Comparison of ENCODE assay signal across 25 cellular contexts in the genomic region with DNA sequence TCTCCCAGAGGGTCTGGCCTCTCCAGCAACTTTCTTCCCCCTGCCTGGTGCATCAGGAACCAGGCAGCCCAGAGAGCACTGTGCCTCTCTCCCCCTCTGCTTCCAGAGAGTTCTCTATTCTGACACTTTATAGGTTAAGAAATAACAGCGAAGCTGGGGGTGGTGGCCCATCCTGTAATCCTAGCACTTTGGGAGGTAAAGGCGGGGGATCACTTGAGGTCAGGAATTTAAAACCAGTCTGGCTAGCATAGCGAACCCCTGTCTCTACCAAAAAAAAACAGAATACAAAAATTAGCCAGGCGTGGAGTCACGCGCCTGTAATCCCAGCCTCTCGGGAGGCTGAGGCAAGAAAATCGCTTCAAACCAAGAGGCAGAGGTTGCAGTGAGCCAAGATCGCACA. TPM values are rescaled to one million over a fixed set of nuclear protein-coding genes. Genes with fewer than 3 reads are reported as not detected.
DNase-seq lines count a peak whose midpoint lies in the region; FAIRE-seq and TF ChIP-seq lines count a peak whose summit lies in the region.
"Had no signal": no experiment of that assay in that cellular context is flagged by ENCODE, and none has a peak within 500 bp of the region (broad histone marks: within the 10 kb centered on the region; RNA-seq: fewer than 3 reads in every experiment).

No MANE protein-coding gene starts in this region.

- H3K27me3 ChIP-seq in BLaER1 (no peaks in the 10 kb centered on the region; the same call in 1 of the 2 replicates), neural progenitor cell (no peaks in the 10 kb centered on the region), testis (no peaks in the 10 kb centered on the region)
- H3K27me3 ChIP-seq: Peyer's patch, SJSA1 had no signal

- no peaks in the 10 kb centered on the region for H3F3A ChIP-seq in neural progenitor cell (ENCODE audit: low read depth)

- H3K4me2 ChIP-seq in BLaER1 (peak overlapping the region; percentile 83), neural progenitor cell (peak overlapping the region; percentile 2)
- H3K4me2 ChIP-seq: KMS-11 had no signal

- TF ChIP-seq CTCF in neural progenitor cell (IDR thresholded peaks at IDR 0.05) (no peak), foreskin fibroblast (IDR thresholded peaks at IDR 0.05; ENCODE audit: low read depth, low read length) (no peak), testis (IDR thresholded peaks at IDR 0.05) (no peak)

- H2AFZ ChIP-seq in neural progenitor cell (replicated peaks), result no peak overlapping the region
- H2AFZ ChIP-seq: GM23248 had no signal

- no peaks in the 10 kb centered on the region for H3K36me3 ChIP-seq in BLaER1
- H3K36me3 ChIP-seq in neural progenitor cell, result no peaks in the 10 kb centered on the region
- H3K36me3 ChIP-seq in testis (ENCODE audit: low read depth, missing control alignments), result no peaks in the 10 kb centered on the region
- H3K36me3 ChIP-seq: HAP-1, Peyer's patch, SJSA1 had no signal

- H3K9me3 ChIP-seq in BLaER1 (no peaks in the 10 kb centered on the region), neural progenitor cell (ENCODE audit: low read depth) (no peaks in the 10 kb centered on the region), testis (no peaks in the 10 kb centered on the region)
- H3K9me3 ChIP-seq: HAP-1, Peyer's patch, SJSA1 had no signal

- no peak overlapping the region for H3K27ac Mint-ChIP-seq in neural progenitor cell
- H3K27ac Mint-ChIP-seq: B cell; CD4-positive, CD25-positive, alpha-beta regulatory T cell had no signal

- H3K9ac ChIP-seq in BLaER1 (no peak overlapping the region), neural progenitor cell (no peak overlapping the region)
- H3K9ac ChIP-seq: GM23248, KMS-11 had no signal

- H3K4me1 ChIP-seq in BLaER1 (peaks cover 56% of the 10 kb centered on the region), neural progenitor cell (peaks cover 19% of the 10 kb centered on the region), testis (no peaks in the 10 kb centered on the region)
- H3K4me1 ChIP-seq: HAP-1, Peyer's patch, SJSA1 had no signal

- intact Hi-C loops in testis (cut with DNase I; ENCODE audit: low total_unique reads), result no loop called here

- no peak for TF ChIP-seq POLR2A in testis (IDR thresholded peaks at IDR 0.05)

- WGBS in testis, 2 donors, result 88 to 91% methylated on average over 9 of the region's 9 CpGs

- H3K79me2 ChIP-seq in neural progenitor cell (ENCODE audit: low read depth), result no peaks in the 10 kb centered on the region

- FAIRE-seq in RCC 7860 (lab: Jason Lieb, UNC), result no peak
- FAIRE-seq: GM12891 had no signal

- H4K20me1 ChIP-seq in BLaER1 (no peaks in the 10 kb centered on the region), neural progenitor cell (ENCODE audit: low read depth) (no peaks in the 10 kb centered on the region)

- H3K9me3 Mint-ChIP-seq in neural progenitor cell, result no peaks in the 10 kb centered on the region

- TF ChIP-seq RAD21 in Ishikawa (IDR thresholded peaks at IDR 0.05; ENCODE audit: low read depth), result 0 out of 2 replicates have a peak, but pooled peaks have one; percentile 1

- H3K4me3 ChIP-seq in BLaER1 (0 out of 2 replicates have a peak overlapping the region, but pooled peaks have one; percentile 5), neural progenitor cell (no peak overlapping the region), foreskin fibroblast (ENCODE audit: low read depth in 1 of 2, low read length in 2 of 2) (no peak overlapping the region), testis (no peak overlapping the region)
- H3K4me3 ChIP-seq: GM23248, HAP-1, Peyer's patch, SJSA1 had no signal

- H3K36me3 Mint-ChIP-seq in neural progenitor cell, result no peaks in the 10 kb centered on the region
- H3K36me3 Mint-ChIP-seq: CD4-positive, CD25-positive, alpha-beta regulatory T cell had no signal

- TF ChIP-seq EP300 in Ishikawa (IDR thresholded peaks at IDR 0.05; ENCODE audit: borderline replicate concordance), result peak; percentile 74; the same call in 1 of the 2 replicates

- H3K4me3 Mint-ChIP-seq in neural progenitor cell, result no peak overlapping the region
- H3K4me3 Mint-ChIP-seq: B cell had no signal

- H3K27ac ChIP-seq in BLaER1 (peak overlapping the region; percentile 57; the same call in 1 of the 2 replicates), neural progenitor cell (no peak overlapping the region), testis (no peak overlapping the region)
- H3K27ac ChIP-seq: GM23248, HL-60, KMS-11, Peyer's patch, SJSA1 had no signal

- H3K27me3 Mint-ChIP-seq in neural progenitor cell (ENCODE audit: insufficient read depth, low read depth), result peaks cover 4% of the 10 kb centered on the region
- H3K27me3 Mint-ChIP-seq: CD4-positive, CD25-positive, alpha-beta regulatory T cell had no signal

- peaks cover 25% of the 10 kb centered on the region for H3K4me1 Mint-ChIP-seq in neural progenitor cell
- H3K4me1 Mint-ChIP-seq: B cell; CD4-positive, CD25-positive, alpha-beta regulatory T cell had no signal

- DNase-seq in NCI-H2171 treated with DMSO at 0.1 percent for 48 hours (lab: John Stamatoyannopoulos, UW) (peak; percentile 99), neural progenitor cell (ENCODE audit: low spot score) (no peak), foreskin fibroblast (no peak), RCC 7860 (ENCODE audit: low spot score) (no peak), AG20443 (ENCODE audit: low spot score) (no peak), testis (no peak)
- DNase-seq: CD4-positive, CD25-positive, alpha-beta regulatory T cell; COR-L47; GM23248; MV-4-11; NCI-H1417; NCI-H2081 treated with DMSO at 0.1 percent for 48 hours; Peyer's patch had no signal

TF ChIP-seq in Ishikawa, 13 proteins besides CTCF, POLR2A, EP300 and RAD21:
- TF ChIP-seq CREB1 (IDR thresholded peaks at IDR 0.05; ENCODE audit: low read depth) (no peak), ZBTB7A (IDR thresholded peaks at IDR 0.05; ENCODE audit: low read depth) (0 out of 2 replicates have a peak, but pooled peaks have one; percentile 18), TEAD4 (IDR thresholded peaks at IDR 0.05) (peak; percentile 77), CEBPB (IDR thresholded peaks at IDR 0.05) (no peak), USF1 (IDR thresholded peaks at IDR 0.05) (peak; percentile 49; the same call in 1 of the 2 replicates), TCF12 (IDR thresholded peaks at IDR 0.05; ENCODE audit: low read depth) (peak; percentile 85), NFIC (IDR thresholded peaks at IDR 0.05) (peak; percentile 58; the same call in 1 of the 2 replicates), FOXM1 (IDR thresholded peaks at IDR 0.05; ENCODE audit: borderline replicate concordance, low read depth) (peak; percentile 60), YY1 (IDR thresholded peaks at IDR 0.05; ENCODE audit: low read depth) (no peak), EGR1 (IDR thresholded peaks at IDR 0.05) (no peak), TAF1 (IDR thresholded peaks at IDR 0.05; ENCODE audit: low read depth) (no peak), REST (IDR thresholded peaks at IDR 0.05; ENCODE audit: low read depth) (no peak)
- TF ChIP-seq, protein P1, sequence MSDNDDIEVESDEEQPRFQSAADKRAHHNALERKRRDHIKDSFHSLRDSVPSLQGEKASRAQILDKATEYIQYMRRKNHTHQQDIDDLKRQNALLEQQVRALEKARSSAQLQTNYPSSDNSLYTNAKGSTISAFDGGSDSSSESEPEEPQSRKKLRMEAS (IDR thresholded peaks at IDR 0.05), result peak; percentile 9; the same call in 1 of the 2 replicates

RNA-seq across cellular contexts. Expression of gene ESRRB, which starts 58.3 kb away (rescaled TPM):
- total RNA-seq in neural progenitor cell (ENCODE audit: low replicate concordance), result 1.2 and 1.3 TPM in 2 replicates
- total RNA-seq in testis, result 1 to 10 TPM; 2.5 to 2.8 TPM
- 3.3 TPM for polyA plus RNA-seq in testis (ENCODE audit: insufficient read depth, low read depth, low replicate concordance)
- total RNA-seq: A172; B cell; CD4-positive, CD25-positive, alpha-beta regulatory T cell; G401; GM23248; HT-29 had no signal
- polyA plus RNA-seq: AG04450; CD4-positive, CD25-positive, alpha-beta regulatory T cell; GM23248 had no signal
